Comparison of ENCODE assay signal across 26 cellular contexts in the genomic region with DNA sequence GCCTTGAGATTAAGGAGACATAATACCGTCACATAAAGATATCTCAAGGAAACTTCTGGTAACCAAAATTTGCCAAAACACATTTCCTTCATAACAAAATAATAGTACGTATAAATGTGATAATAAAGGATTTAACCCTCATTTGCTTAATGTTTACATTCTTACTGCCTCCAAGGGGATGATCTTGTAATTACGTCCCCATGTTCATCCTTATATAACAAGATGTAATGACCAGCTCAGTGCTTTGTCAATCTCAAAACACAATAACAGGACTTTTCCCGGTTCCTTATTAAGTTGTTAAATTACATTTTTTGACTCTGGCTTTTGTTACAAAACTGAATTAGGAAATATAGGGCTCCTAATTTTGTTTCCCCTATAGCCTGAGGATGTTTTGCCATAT. TPM values are rescaled to one million over a fixed set of nuclear protein-coding genes. Genes with fewer than 3 reads are reported as not detected.
"Had no signal": no experiment of that assay in that cellular context is flagged by ENCODE, and none has a peak within 500 bp of the region (broad histone marks: within the 10 kb centered on the region; RNA-seq: fewer than 3 reads in every experiment).

No MANE protein-coding gene starts in this region.

- ATAC-seq: activated T-helper 17 cell treated with anti-CD3 and anti-CD28 coated beads, Interleukin-2, amount 50 U/mL, for 72 hours; effector memory CD8-positive, alpha-beta T cell; heart left ventricle; left ventricle myocardium superior; naive thymus-derived CD8-positive, alpha-beta T cell had no signal

- H3K27ac Mint-ChIP-seq: activated naive CD8-positive, alpha-beta T cell; activated T-helper 17 cell treated with anti-CD3 and anti-CD28 coated beads, Interleukin-2, amount 50 U/mL, for 72 hours; effector memory CD8-positive, alpha-beta T cell; mesothelial cell of epicardium; naive thymus-derived CD8-positive, alpha-beta T cell had no signal

- H3K36me3 ChIP-seq: adrenal gland, ascending aorta, brain microvascular endothelial cell, colonic mucosa, esophagus squamous epithelium, heart left ventricle, prostate gland, uterus, WERI-Rb-1 had no signal

- H3K27me3 ChIP-seq: adrenal gland, ascending aorta, brain microvascular endothelial cell, colonic mucosa, dorsolateral prefrontal cortex, testis, uterus had no signal

- H3K4me1 ChIP-seq: adrenal gland, ascending aorta, colonic mucosa, esophagus squamous epithelium, heart left ventricle, prostate gland, testis, uterus had no signal

- H3K4me3 Mint-ChIP-seq: activated naive CD8-positive, alpha-beta T cell; activated T-helper 17 cell treated with anti-CD3 and anti-CD28 coated beads, Interleukin-2, amount 50 U/mL, for 72 hours; effector memory CD8-positive, alpha-beta T cell; mesothelial cell of epicardium; naive thymus-derived CD8-positive, alpha-beta T cell had no signal

- H3K4me3 ChIP-seq: adrenal gland, ascending aorta, colonic mucosa, dorsolateral prefrontal cortex, esophagus squamous epithelium, heart left ventricle, prostate gland, uterus had no signal

- H3K9me3 Mint-ChIP-seq: activated T-helper 17 cell treated with anti-CD3 and anti-CD28 coated beads, Interleukin-2, amount 50 U/mL, for 72 hours; effector memory CD8-positive, alpha-beta T cell had no signal

- DNase-seq: activated CD4-positive, alpha-beta T cell treated with anti-CD3 and anti-CD28 coated beads, Interleukin-2, amount 50 U/mL, for 1 hour; activated CD4-positive, CD25-positive, alpha-beta regulatory T cell treated with anti-CD3 and anti-CD28 coated beads, Interleukin-2, amount 50 U/mL, for 72 hours; activated T-cell treated with anti-CD3 and anti-CD28 coated beads, Interleukin-2, amount 50 U/mL, for 1 hour; adrenal gland; brain microvascular endothelial cell; central memory CD4-positive, alpha-beta T cell; colonic mucosa; dorsolateral prefrontal cortex; effector memory CD8-positive, alpha-beta T cell; esophagus squamous epithelium; heart left ventricle; left ventricle myocardium superior; mammary epithelial cell; naive thymus-derived CD8-positive, alpha-beta T cell; stimulated activated CD4-positive, alpha-beta T cell treated with anti-CD3 and anti-CD28 coated beads, Interleukin-2, amount 100 ng/mL, for 48 hours; stimulated activated naive CD4-positive, alpha-beta T cell; testis; trophoblast cell; uterus; WERI-Rb-1 had no signal

- H3K9me3 ChIP-seq: adrenal gland, ascending aorta, colonic mucosa, esophagus squamous epithelium, prostate gland, testis, uterus had no signal

- H3K4me1 Mint-ChIP-seq: activated T-helper 17 cell treated with anti-CD3 and anti-CD28 coated beads, Interleukin-2, amount 50 U/mL, for 72 hours; mesothelial cell of epicardium; naive thymus-derived CD8-positive, alpha-beta T cell had no signal

- H3K27ac ChIP-seq: adrenal gland, ascending aorta, brain microvascular endothelial cell, colonic mucosa, dorsolateral prefrontal cortex, esophagus squamous epithelium, heart left ventricle, prostate gland, testis, uterus, WERI-Rb-1 had no signal

- H3K36me3 Mint-ChIP-seq: activated naive CD8-positive, alpha-beta T cell; mesothelial cell of epicardium; naive thymus-derived CD8-positive, alpha-beta T cell had no signal

RNA-seq across cellular contexts. Expression of a gene that starts 44.4 kb away (rescaled TPM):
- total RNA-seq: activated T-helper 17 cell treated with anti-CD3 and anti-CD28 coated beads, Interleukin-2, amount 50 U/mL, for 72 hours; ascending aorta; mammary epithelial cell; mesothelial cell of epicardium; osteocyte; prostate gland had no signal
